ENCODE assay signal across 10 cellular contexts in the genomic region with DNA sequence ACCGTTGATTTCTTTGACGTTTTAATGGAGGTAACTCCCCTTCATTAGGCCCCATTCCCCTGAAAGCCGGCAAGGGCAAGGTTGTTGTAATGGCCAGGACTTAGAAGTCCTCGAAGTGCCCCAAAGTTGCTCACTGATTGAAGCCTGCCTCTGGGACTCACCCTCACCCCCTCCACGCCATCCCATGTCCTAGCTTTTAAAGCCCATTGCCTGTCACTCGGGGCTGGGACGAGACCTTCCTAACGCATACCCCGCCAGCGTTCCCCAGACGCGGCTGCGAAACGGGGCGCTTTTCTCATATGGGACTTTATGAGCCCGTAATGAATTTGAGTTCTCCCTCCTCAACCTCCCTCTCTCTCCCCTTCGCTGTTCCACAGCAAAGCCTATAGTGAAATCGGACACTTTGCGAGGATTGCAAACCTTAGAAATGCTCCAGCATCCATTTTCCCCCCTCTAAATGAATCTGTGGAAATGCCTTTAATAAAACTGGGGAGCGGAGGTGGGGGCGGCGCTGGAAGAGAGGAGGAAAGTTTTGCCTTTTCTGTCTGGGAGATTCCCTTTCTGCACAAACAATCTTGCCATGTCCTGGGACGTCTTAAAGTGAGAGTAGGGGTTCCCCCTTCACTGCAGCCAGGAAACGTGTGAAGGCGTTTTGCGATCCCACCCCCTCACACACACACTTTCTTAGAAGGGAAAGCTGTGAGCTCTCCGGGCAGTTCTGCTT. TPM values are rescaled to one million over a fixed set of nuclear protein-coding genes. Genes with fewer than 3 reads are reported as not detected.
DNase-seq lines count a peak whose midpoint lies in the region; ATAC-seq and TF ChIP-seq lines count a peak whose summit lies in the region.
"Had no signal": no experiment of that assay in that cellular context is flagged by ENCODE, and none has a peak within 500 bp of the region (broad histone marks: within the 10 kb centered on the region; RNA-seq: fewer than 3 reads in every experiment).

No MANE protein-coding gene starts in this region.

- H3K27ac ChIP-seq in breast epithelium (peak overlapping the region; percentile 66 to 73), subcutaneous abdominal adipose tissue (ENCODE audit: low read depth, low read length) (peak overlapping the region; percentile 17)

- H3K4me3 ChIP-seq in breast epithelium (peak overlapping the region; percentile 52 to 78 (median 58)), subcutaneous abdominal adipose tissue (ENCODE audit: low read depth in 1 of 5, low read length in 5 of 5) (peak overlapping the region; percentile 48 to 72 (median 59))

- H3K4me1 ChIP-seq in breast epithelium (no peaks in the 10 kb centered on the region), subcutaneous abdominal adipose tissue (ENCODE audit: control insufficient read depth in 5 of 5, insufficient read depth in 5 of 5, low read length in 5 of 5) (peaks cover 7 to 49% (median 42%) of the 10 kb centered on the region in 5 donors)

- H3K9me3 Mint-ChIP-seq in natural killer cell treated with Interleukin-12 subunit alpha and Interleukin-12 subunit beta and Interleukin-15 and Interleukin-18, amount 100 ng/mL, for 72 hours = peaks cover 5% of the 10 kb centered on the region

- H3K27me3 ChIP-seq in breast epithelium = peaks cover 0 to 4% of the 10 kb centered on the region in 2 donors
- peaks cover 0 to 9% (median 5%) of the 10 kb centered on the region in 5 donors for H3K27me3 ChIP-seq in subcutaneous abdominal adipose tissue (ENCODE audit: control insufficient read depth in 5 of 5, insufficient read depth in 4 of 5, low read length in 5 of 5)

- H3K9me3 ChIP-seq in breast epithelium = no peaks in the 10 kb centered on the region
- H3K9me3 ChIP-seq in subcutaneous abdominal adipose tissue (ENCODE audit: control insufficient read depth in 5 of 5, low read length in 5 of 5) = no peaks in the 10 kb centered on the region

- H3K9ac ChIP-seq in subcutaneous abdominal adipose tissue (ENCODE audit: low read length in 5 of 5) = peak overlapping the region in 4 of 5 donors; percentile 70 to 79 (median 70)

- H3K36me3 Mint-ChIP-seq in natural killer cell treated with Interleukin-12 subunit alpha and Interleukin-12 subunit beta and Interleukin-15 and Interleukin-18, amount 100 ng/mL, for 72 hours = peaks cover 12% of the 10 kb centered on the region

- no peak overlapping the region for H3K4me3 Mint-ChIP-seq in natural killer cell treated with Interleukin-12 subunit alpha and Interleukin-12 subunit beta and Interleukin-15 and Interleukin-18, amount 100 ng/mL, for 72 hours

- peak; percentile 54 for ATAC-seq in HG02759 (IDR thresholded peaks at IDR 0.05; ENCODE audit: unreplicated experiment)
- ATAC-seq in natural killer cell treated with Interleukin-12 subunit alpha and Interleukin-12 subunit beta and Interleukin-15 and Interleukin-18, amount 100 ng/mL, for 72 hours = no peak

- DNase-seq in breast epithelium (ENCODE audit: low spot score in 2 of 2) (no peak), kidney tubule cell (ENCODE audit: low spot score) (peak; percentile 66), NCI-H345 treated with DMSO at 0.1 percent for 48 hours (lab: John Stamatoyannopoulos, UW; ENCODE audit: unreplicated experiment) (no peak)
- DNase-seq in natural killer cell treated with Interleukin-12 subunit alpha and Interleukin-12 subunit beta and Interleukin-15 and Interleukin-18, amount 100 ng/mL, for 72 hours (ENCODE audit: low spot score) = no peak
- DNase-seq in effector CD4-positive, alpha-beta T cell = no peak
- DNase-seq in activated naive CD4-positive, alpha-beta T cell treated with Interleukin-2 at 50 U/mL for 16 hours = no peak
- DNase-seq: activated naive CD4-positive, alpha-beta T cell treated with anti-CD3 and anti-CD28 coated beads, Interleukin-2, amount 50 U/mL, for 16 hours had no signal

- H3K36me3 ChIP-seq in breast epithelium (no peaks in the 10 kb centered on the region), subcutaneous abdominal adipose tissue (ENCODE audit: control insufficient read depth in 5 of 5, insufficient read depth in 5 of 5, low read length in 5 of 5) (no peaks in the 10 kb centered on the region)

- intact Hi-C loops in breast epithelium (cut with DNase I; ENCODE audit: low total_unique reads) = no loop called here

- peaks cover 0 to 2% of the 10 kb centered on the region in 2 donors for H3K4me1 Mint-ChIP-seq in natural killer cell treated with Interleukin-12 subunit alpha and Interleukin-12 subunit beta and Interleukin-15 and Interleukin-18, amount 100 ng/mL, for 72 hours (ENCODE audit: low read depth in 2 of 2)

- peaks cover 56 to 67% of the 10 kb centered on the region in 2 donors for H3K27me3 Mint-ChIP-seq in natural killer cell treated with Interleukin-12 subunit alpha and Interleukin-12 subunit beta and Interleukin-15 and Interleukin-18, amount 100 ng/mL, for 72 hours

- TF ChIP-seq CTCF in breast epithelium (IDR thresholded peaks at IDR 0.05) = no peak

- TF ChIP-seq POLR2A in breast epithelium (IDR thresholded peaks at IDR 0.05) = no peak

- no peak overlapping the region for H3K27ac Mint-ChIP-seq in natural killer cell treated with Interleukin-12 subunit alpha and Interleukin-12 subunit beta and Interleukin-15 and Interleukin-18, amount 100 ng/mL, for 72 hours

RNA-seq across cellular contexts. Expression of gene PAPPA, which starts 1.5 kb away (rescaled TPM):
- 1 to 10 TPM; 2.6 to 3.4 (median 3.4) TPM for total RNA-seq in breast epithelium
- not detected for total RNA-seq in natural killer cell treated with Interleukin-12 subunit alpha and Interleukin-12 subunit beta and Interleukin-15 and Interleukin-18, amount 100 ng/mL, for 72 hours
- total RNA-seq: HT-29 had no signal
